8 cellular contexts compared by ENCODE assay signal in genomic region chr1:232630894-232631195, GRCh38. TPM values are rescaled to one million over a fixed set of nuclear protein-coding genes. Genes with fewer than 3 reads are reported as not detected.
DNase-seq lines count a peak whose midpoint lies in the region; ATAC-seq and TF ChIP-seq lines count a peak whose summit lies in the region.

No MANE protein-coding gene starts in this region.

- DNase-seq in HFF-Myc (ENCODE audit: extremely low read depth, low read depth) (no peak), iPS DF 6.9 (ENCODE audit: low read depth, low spot score) (no peak), spleen (no peak), NCI-H2107 (lab: John Stamatoyannopoulos, UW) (no peak), HCEC 1CT (no peak)
- no peak for DNase-seq in activated CD4-positive, alpha-beta memory T cell treated with anti-CD3 and anti-CD28 coated beads for 36 hours

- no CpG with 5 or more reads among the region's 8 CpGs for WGBS in iPS DF 6.9 (ENCODE audit: insufficient coverage, insufficient read length)
- 0 to 3% (median 1%) methylated on average over 8 of the region's 8 CpGs for WGBS in spleen, 5 donors

- no peaks in the 10 kb centered on the region for H3K36me3 Mint-ChIP-seq in activated CD4-positive, alpha-beta memory T cell treated with anti-CD3 and anti-CD28 coated beads for 36 hours

- H3K27me3 Mint-ChIP-seq in activated CD4-positive, alpha-beta memory T cell treated with anti-CD3 and anti-CD28 coated beads for 36 hours: peaks cover 12% of the 10 kb centered on the region

- TF ChIP-seq POLR2A in spleen (IDR thresholded peaks at IDR 0.05): no peak

- no peaks in the 10 kb centered on the region for H3K9me3 Mint-ChIP-seq in activated CD4-positive, alpha-beta memory T cell treated with anti-CD3 and anti-CD28 coated beads for 36 hours

- H3K4me1 Mint-ChIP-seq in activated CD4-positive, alpha-beta memory T cell treated with anti-CD3 and anti-CD28 coated beads for 36 hours (ENCODE audit: low read depth): peaks cover 34% of the 10 kb centered on the region

- intact Hi-C loops in activated CD4-positive, alpha-beta memory T cell treated with anti-CD3 and anti-CD28 coated beads for 36 hours (cut with micrococcal nuclease): loop anchor here (2.0 to 10.0 kb wide), 5 partner anchors 294 to 874 kb away; partner anchors contain the start of genes NTPCR and PCNX2
- intact Hi-C loops in spleen (cut with DNase I; ENCODE audit: low total_unique reads): loop anchor here (10.0 kb wide), 2 partner anchors 324 to 544 kb away; partner anchors contain the start of gene NTPCR

- H3K27me3 ChIP-seq in iPS DF 6.9 (ENCODE audit: control insufficient read depth, insufficient read depth, low read length) (peaks cover 7% of the 10 kb centered on the region), spleen (replicated peaks in 1 of 7) (peaks cover 0 to 52% (median 10%) of the 10 kb centered on the region in 7 donors)

- CTCF ChIA-PET in activated CD4-positive, alpha-beta memory T cell treated with anti-CD3 and anti-CD28 coated beads for 36 hours (lab: Charles Lee): no interaction called here

- TF ChIP-seq CTCF in HFF-Myc (IDR thresholded peaks at IDR 0.05; ENCODE audit: low read depth, low read length, missing control alignments) (no peak), spleen (IDR thresholded peaks at IDR 0.05 in 8 of 11, conservative IDR thresholded peaks at IDR 0.05 in 3 of 11) (no peak)

- H3K9me3 ChIP-seq in iPS DF 6.9 (ENCODE audit: control insufficient read depth, insufficient read depth, low read length) (no peaks in the 10 kb centered on the region), spleen (no peaks in the 10 kb centered on the region)

- H3K4me3 Mint-ChIP-seq in activated CD4-positive, alpha-beta memory T cell treated with anti-CD3 and anti-CD28 coated beads for 36 hours: peak overlapping the region; percentile 75

- POLR2A ChIA-PET in activated CD4-positive, alpha-beta memory T cell treated with anti-CD3 and anti-CD28 coated beads for 36 hours (lab: Charles Lee): no interaction called here

- H3K27ac Mint-ChIP-seq in activated CD4-positive, alpha-beta memory T cell treated with anti-CD3 and anti-CD28 coated beads for 36 hours: no peak overlapping the region

- H3K4me1 ChIP-seq in iPS DF 6.9 (ENCODE audit: control insufficient read depth, insufficient read depth, low read length) (no peaks in the 10 kb centered on the region), spleen (peaks cover 5 to 73% (median 36%) of the 10 kb centered on the region in 6 donors)

- H3K36me3 ChIP-seq in iPS DF 6.9 (ENCODE audit: control insufficient read depth, insufficient read depth, low read length) (no peaks in the 10 kb centered on the region), spleen (no peaks in the 10 kb centered on the region)

- H3K4me3 ChIP-seq in HFF-Myc (replicated peaks; ENCODE audit: low read depth, low read length) (peak overlapping the region; percentile 42), iPS DF 6.9 (ENCODE audit: low read length) (peak overlapping the region; percentile 59; the same call in 1 of the 2 replicates), spleen (peak overlapping the region; percentile 65 to 90 (median 79))

- no peak overlapping the region for H3K27ac ChIP-seq in iPS DF 6.9 (ENCODE audit: low read length)
- H3K27ac ChIP-seq in spleen: peak overlapping the region in 7 of 8 donors; percentile 81 to 87 (median 84)

- ATAC-seq in HG03045 (IDR thresholded peaks at IDR 0.05; ENCODE audit: unreplicated experiment) (no peak), HG03460 (IDR thresholded peaks at IDR 0.05; ENCODE audit: unreplicated experiment) (no peak)

RNA-seq across cellular contexts. Expression of gene SIPA1L2, which starts 0.9 kb away (rescaled TPM):
- 1 to 10 TPM; 6.1 to 6.2 TPM for total RNA-seq in activated CD4-positive, alpha-beta memory T cell treated with anti-CD3 and anti-CD28 coated beads for 36 hours
- 10 to 100 TPM; 18.4 to 67.7 (median 34.6) TPM for total RNA-seq in spleen
- polyA plus RNA-seq in spleen: 1 to 10 TPM; 1.1 to 5.3 (median 2.3) TPM
